12 cellular contexts compared by ENCODE assay signal in genomic region chr9:129225201-129225778, GRCh38. TPM values are rescaled to one million over a fixed set of nuclear protein-coding genes. Genes with fewer than 3 reads are reported as not detected.
A peak's percentile ranks its signal among the peaks of the same experiment; 100 is the strongest.
DNase-seq lines count a peak whose midpoint lies in the region; ATAC-seq, FAIRE-seq and TF ChIP-seq lines count a peak whose summit lies in the region.
"Had no signal": no experiment of that assay in that cellular context is flagged by ENCODE, and none has a peak within 500 bp of the region (broad histone marks: within the 10 kb centered on the region; RNA-seq: fewer than 3 reads in every experiment).

No MANE protein-coding gene starts in this region.

- H3K27ac Mint-ChIP-seq in activated naive CD8-positive, alpha-beta T cell, result peak overlapping the region; percentile 72
- H3K27ac Mint-ChIP-seq in activated naive CD8-positive, alpha-beta T cell treated with anti-CD3 and anti-CD28 coated beads for 36 hours, result no peak overlapping the region
- peak overlapping the region; percentile 98 for H3K27ac Mint-ChIP-seq in mesothelial cell of epicardium
- peak overlapping the region; percentile 85 for H3K27ac Mint-ChIP-seq in type B pancreatic cell

- H3K27ac ChIP-seq in colonic mucosa, result peak overlapping the region; percentile 40
- H3K27ac ChIP-seq: KMS-11 had no signal

- H3K9me3 Mint-ChIP-seq in activated naive CD8-positive, alpha-beta T cell (ENCODE audit: low read depth), result no peaks in the 10 kb centered on the region
- H3K9me3 Mint-ChIP-seq in activated naive CD8-positive, alpha-beta T cell treated with anti-CD3 and anti-CD28 coated beads for 36 hours, result no peaks in the 10 kb centered on the region
- no peaks in the 10 kb centered on the region for H3K9me3 Mint-ChIP-seq in mesothelial cell of epicardium
- H3K9me3 Mint-ChIP-seq in type B pancreatic cell, result no peaks in the 10 kb centered on the region

- H3K9ac ChIP-seq in colonic mucosa (ENCODE audit: low read depth in 2 of 2, low read length in 2 of 2), result no peak overlapping the region
- H3K9ac ChIP-seq: KMS-11 had no signal

- H3K4me3 ChIP-seq in colonic mucosa, result no peak overlapping the region

- no peaks in the 10 kb centered on the region for H3K36me3 Mint-ChIP-seq in activated naive CD8-positive, alpha-beta T cell
- no peaks in the 10 kb centered on the region for H3K36me3 Mint-ChIP-seq in activated naive CD8-positive, alpha-beta T cell treated with anti-CD3 and anti-CD28 coated beads for 36 hours
- H3K36me3 Mint-ChIP-seq in mesothelial cell of epicardium, result no peaks in the 10 kb centered on the region
- no peaks in the 10 kb centered on the region for H3K36me3 Mint-ChIP-seq in type B pancreatic cell

- no peaks in the 10 kb centered on the region for H3K4me1 ChIP-seq in colonic mucosa

- peaks cover 45% of the 10 kb centered on the region for H3K4me1 Mint-ChIP-seq in activated naive CD8-positive, alpha-beta T cell (ENCODE audit: low read depth)
- peaks cover 32% of the 10 kb centered on the region for H3K4me1 Mint-ChIP-seq in activated naive CD8-positive, alpha-beta T cell treated with anti-CD3 and anti-CD28 coated beads for 36 hours
- H3K4me1 Mint-ChIP-seq in mesothelial cell of epicardium (peaks cover 28% of the 10 kb centered on the region), type B pancreatic cell (ENCODE audit: unreplicated experiment) (peaks cover 36% of the 10 kb centered on the region)

- no peaks in the 10 kb centered on the region for H3K9me3 ChIP-seq in colonic mucosa

- no peak for ATAC-seq in GM18868 (IDR thresholded peaks at IDR 0.05; ENCODE audit: unreplicated experiment)
- ATAC-seq: Panc1 had no signal

- no peaks in the 10 kb centered on the region for H3K27me3 ChIP-seq in colonic mucosa

- no peak for TF ChIP-seq CTCF in colonic mucosa (IDR thresholded peaks at IDR 0.05)
- no peak for TF ChIP-seq CTCF in mesothelial cell of epicardium (IDR thresholded peaks at IDR 0.05; ENCODE audit: unreplicated experiment)
- no peak for TF ChIP-seq CTCF in type B pancreatic cell (conservative IDR thresholded peaks at IDR 0.05)

- no peaks in the 10 kb centered on the region for H3K36me3 ChIP-seq in colonic mucosa

- no peak for DNase-seq in activated naive CD8-positive, alpha-beta T cell treated with anti-CD3 and anti-CD28 coated beads for 36 hours
- DNase-seq in colonic mucosa, result no peak
- DNase-seq in mesothelial cell of epicardium (ENCODE audit: low spot score in 2 of 2, unreplicated experiment in 2 of 2), result no peak
- DNase-seq in type B pancreatic cell (ENCODE audit: extremely low spot score, unreplicated experiment), result no peak
- no peak for DNase-seq in Ammon's horn (ENCODE audit: low spot score)
- no peak for DNase-seq in GM19239 (ENCODE audit: insufficient read length, low spot score)
- DNase-seq: NCI-H2171 treated with DMSO at 0.1 percent for 48 hours had no signal

- H3K4me3 Mint-ChIP-seq in activated naive CD8-positive, alpha-beta T cell, result no peak overlapping the region
- no peak overlapping the region for H3K4me3 Mint-ChIP-seq in activated naive CD8-positive, alpha-beta T cell treated with anti-CD3 and anti-CD28 coated beads for 36 hours
- H3K4me3 Mint-ChIP-seq in mesothelial cell of epicardium (peak overlapping the region; percentile 3), type B pancreatic cell (peak overlapping the region; percentile 34)

- no peak for FAIRE-seq in GM19239 (lab: Jason Lieb, UNC)
- FAIRE-seq: G401.6 had no signal

- no peaks in the 10 kb centered on the region for H3K27me3 Mint-ChIP-seq in activated naive CD8-positive, alpha-beta T cell
- no peaks in the 10 kb centered on the region for H3K27me3 Mint-ChIP-seq in activated naive CD8-positive, alpha-beta T cell treated with anti-CD3 and anti-CD28 coated beads for 36 hours
- H3K27me3 Mint-ChIP-seq in mesothelial cell of epicardium (ENCODE audit: low read depth) (no peaks in the 10 kb centered on the region), type B pancreatic cell (no peaks in the 10 kb centered on the region)

- intact Hi-C loops in colonic mucosa (cut with DNase I), result no loop called here

RNA-seq across cellular contexts. Expression of gene IER5L, which starts 47.2 kb away (rescaled TPM):
- total RNA-seq in activated naive CD8-positive, alpha-beta T cell treated with anti-CD3 and anti-CD28 coated beads for 36 hours, result 1 to 10 TPM; 1.1 to 1.2 TPM
- total RNA-seq in colonic mucosa (1 to 10 TPM; 9.1 to 9.6 TPM), mesothelial cell of epicardium (31.3 to 34.7 TPM (median 31.9 TPM) in 3 replicates), type B pancreatic cell (ENCODE audit: low replicate concordance) (22.3 and 37.5 TPM in 2 replicates)

Comparison
In these comparisons a context has a peak if more than half of its experiments do, and no peak if none do; other contexts are left out.
1. H3K4me3 Mint-ChIP-seq: peak in mesothelial cell of epicardium (single experiment) and type B pancreatic cell (single experiment); none in activated naive CD8-positive, alpha-beta T cell (single experiment) and activated naive CD8-positive, alpha-beta T cell treated with anti-CD3 and anti-CD28 coated beads for 36 hours (single experiment).
2. RNA of gene IER5L, which starts 47.2 kb away (total RNA-seq): 22.3 to 37.5 TPM in type B pancreatic cell, 31.3 to 34.7 TPM in mesothelial cell of epicardium and 9.1 to 9.6 TPM in colonic mucosa; 1.1 to 1.2 TPM in activated naive CD8-positive, alpha-beta T cell treated with anti-CD3 and anti-CD28 coated beads for 36 hours; every median in the first group is over 4 times any median in the second.